Comparison of ENCODE assay signal across 1 cellular context in genomic region chr4:129422277-129422676, GRCh38.
TF ChIP-seq lines count a peak whose summit lies in the region.

No MANE protein-coding gene starts in this region.

TF ChIP-seq in GM23338, 12 proteins besides CTCF, POLR2A, EP300 and RAD21 (continued from another document):
- TF ChIP-seq ZNF462 (CRISPR knock-in tag; IDR thresholded peaks at IDR 0.05) (no peak), CREB1 (CRISPR knock-in tag; IDR thresholded peaks at IDR 0.05; ENCODE audit: low read depth) (no peak), REST (IDR thresholded peaks at IDR 0.05; ENCODE audit: unreplicated experiment) (no peak), ZNF114 (CRISPR knock-in tag; IDR thresholded peaks at IDR 0.05) (no peak), NANOG (IDR thresholded peaks at IDR 0.05; ENCODE audit: borderline replicate concordance) (no peak), POLR2AphosphoS5 (IDR thresholded peaks at IDR 0.05; ENCODE audit: low read depth) (no peak), EZH2 (IDR thresholded peaks at IDR 0.05; ENCODE audit: low read depth, unreplicated experiment) (no peak), ZNF331 (CRISPR knock-in tag; IDR thresholded peaks at IDR 0.05; ENCODE audit: low read depth) (no peak), JUNB (IDR thresholded peaks at IDR 0.05; ENCODE audit: unreplicated experiment) (no peak), EZH2phosphoT487 (IDR thresholded peaks at IDR 0.05; ENCODE audit: unreplicated experiment) (no peak)
